ENCODE assay signal across 12 cellular contexts in genomic region chr6:54085526-54085925, GRCh38. TPM values are rescaled to one million over a fixed set of nuclear protein-coding genes. Genes with fewer than 3 reads are reported as not detected.
A peak's percentile ranks its signal among the peaks of the same experiment; 100 is the strongest.
DNase-seq lines count a peak whose midpoint lies in the region; ATAC-seq and TF ChIP-seq lines count a peak whose summit lies in the region.
"Had no signal": no experiment of that assay in that cellular context is flagged by ENCODE, and none has a peak within 500 bp of the region (broad histone marks: within the 10 kb centered on the region; RNA-seq: fewer than 3 reads in every experiment).

No MANE protein-coding gene starts in this region.

- H3K27ac ChIP-seq in adrenal gland (peak overlapping the region; percentile 26 to 73 (median 42)), heart left ventricle (peak overlapping the region; percentile 10 to 82 (median 60)), psoas muscle (peak overlapping the region; percentile 83)

- H3K4me3 ChIP-seq in adrenal gland (no peak overlapping the region), heart left ventricle (no peak overlapping the region), psoas muscle (peak overlapping the region; percentile 50)

- H3K4me1 ChIP-seq in adrenal gland (replicated peaks in 1 of 2): peaks cover 6 to 32% of the 10 kb centered on the region in 2 donors
- H3K4me1 ChIP-seq in heart left ventricle: peaks cover 0 to 69% (median 45%) of the 10 kb centered on the region in 12 donors
- H3K4me1 ChIP-seq in psoas muscle: peaks cover 74% of the 10 kb centered on the region

- H3K27me3 ChIP-seq in adrenal gland: no peaks in the 10 kb centered on the region
- H3K27me3 ChIP-seq in heart left ventricle: no peaks in the 10 kb centered on the region
- H3K27me3 ChIP-seq in psoas muscle (ENCODE audit: insufficient read depth in 3 of 3, low read length in 2 of 3): no peaks in the 10 kb centered on the region

- DNase-seq in ELR (ENCODE audit: low read depth) (peak; percentile 21), adrenal gland (peak; percentile 34 to 81 (median 62)), heart left ventricle (peak in 3 of 5 donors; percentile 14 to 45 (median 17)), psoas muscle (no peak), NCI-H1092 (lab: John Stamatoyannopoulos, UW) (no peak), HUDEP-2 (lab: John Stamatoyannopoulos, UW; ENCODE audit: unreplicated experiment in 76 of 76) (no peak), NCI-H526 treated with DMSO at 0.1 percent for 48 hours (lab: John Stamatoyannopoulos, UW) (no peak)
- DNase-seq: Calu3; MM.1S; stimulated activated CD4-positive, alpha-beta T cell treated with anti-CD3 and anti-CD28 coated beads, Interleukin-4, amount 100 ng/mL, for 24 hours had no signal

- TF ChIP-seq POLR2A in adrenal gland (IDR thresholded peaks at IDR 0.05) (no peak), heart left ventricle (IDR thresholded peaks at IDR 0.05) (no peak)

- H3K9me3 ChIP-seq in adrenal gland (replicated peaks in 1 of 3) (no peaks in the 10 kb centered on the region), heart left ventricle (no peaks in the 10 kb centered on the region), psoas muscle (no peaks in the 10 kb centered on the region)

- ATAC-seq in heart left ventricle: peak; percentile 70 to 92 (median 89)
- peak; percentile 72 to 82 (median 78) for ATAC-seq in psoas muscle
- no peak for ATAC-seq in GM21390 (IDR thresholded peaks at IDR 0.05; ENCODE audit: unreplicated experiment)
- ATAC-seq: natural killer cell treated with Interleukin-12 subunit alpha and Interleukin-12 subunit beta and Interleukin-15 and Interleukin-18, amount 100 ng/mL, for 72 hours had no signal

- TF ChIP-seq CTCF in adrenal gland (IDR thresholded peaks at IDR 0.05) (no peak), heart left ventricle (IDR thresholded peaks at IDR 0.05) (no peak), psoas muscle (IDR thresholded peaks at IDR 0.05) (no peak)

- 10 to 27% (median 19%) methylated on average over 2 of the region's 2 CpGs for WGBS in adrenal gland, 4 donors
- 6 to 19% (median 14%) methylated on average over 2 of the region's 2 CpGs for WGBS in heart left ventricle, 4 donors
- WGBS in psoas muscle, 3 donors: 13 to 21% (median 13%) methylated on average over 2 of the region's 2 CpGs

- H3K36me3 ChIP-seq in adrenal gland (replicated peaks in 1 of 2): no peaks in the 10 kb centered on the region
- H3K36me3 ChIP-seq in heart left ventricle: no peaks in the 10 kb centered on the region
- H3K36me3 ChIP-seq in psoas muscle (ENCODE audit: insufficient read depth in 1 of 2, low read depth in 1 of 2): peaks cover 0 to 3% of the 10 kb centered on the region in 2 donors

- intact Hi-C loops in adrenal gland (cut with DNase I): no loop called here
- intact Hi-C loops in heart left ventricle (cut with DNase I): no loop called here
- intact Hi-C loops in psoas muscle (cut with DNase I): no loop called here

RNA-seq across cellular contexts. Expression of gene MLIP, which starts 25.7 kb away (rescaled TPM):
- 1 to 10 TPM; 1.8 to 9.6 (median 7.6) TPM for total RNA-seq in adrenal gland
- 1 to 10 TPM in 2 of 3 donors, under 1 TPM in 1; 0.88 to 6.7 (median 2.8) TPM for polyA plus RNA-seq in adrenal gland
- 100 to 1,000 TPM; 325 to 522 (median 368) TPM for total RNA-seq in heart left ventricle
- polyA plus RNA-seq in heart left ventricle: 100 to 1,000 TPM; 130 to 210 TPM
- total RNA-seq in psoas muscle: 100 to 1,000 TPM; 140 to 365 (median 171) TPM
- polyA plus RNA-seq in psoas muscle: 100 to 1,000 TPM in 2 of 3 donors, 10 to 100 TPM in 1; 51.5 to 163 (median 119) TPM
- total RNA-seq: natural killer cell treated with Interleukin-12 subunit alpha and Interleukin-12 subunit beta and Interleukin-15 and Interleukin-18, amount 100 ng/mL, for 72 hours had no signal

Comparison
In these comparisons a context has a peak if more than half of its experiments do, and no peak if none do; other contexts are left out.
1. DNase-seq: peak in ELR (single experiment), adrenal gland (7 of 7) and heart left ventricle (3 of 5); none in psoas muscle (0 of 2), NCI-H1092 (single experiment), HUDEP-2 (0 of 76) and NCI-H526 treated with DMSO at 0.1 percent for 48 hours (single experiment).
2. RNA of gene MLIP, which starts 25.7 kb away (total RNA-seq): 325 to 522 TPM in heart left ventricle and 140 to 365 TPM in psoas muscle; 1.8 to 9.6 TPM in adrenal gland; every median in the first group is over 10 times any median in the second.
3. Peak in every context shown above with its lines, with median percentiles within 50 percentile points of each other: H3K27ac ChIP-seq.